Comparison of ENCODE assay signal across 2 cellular contexts in the genomic region with DNA sequence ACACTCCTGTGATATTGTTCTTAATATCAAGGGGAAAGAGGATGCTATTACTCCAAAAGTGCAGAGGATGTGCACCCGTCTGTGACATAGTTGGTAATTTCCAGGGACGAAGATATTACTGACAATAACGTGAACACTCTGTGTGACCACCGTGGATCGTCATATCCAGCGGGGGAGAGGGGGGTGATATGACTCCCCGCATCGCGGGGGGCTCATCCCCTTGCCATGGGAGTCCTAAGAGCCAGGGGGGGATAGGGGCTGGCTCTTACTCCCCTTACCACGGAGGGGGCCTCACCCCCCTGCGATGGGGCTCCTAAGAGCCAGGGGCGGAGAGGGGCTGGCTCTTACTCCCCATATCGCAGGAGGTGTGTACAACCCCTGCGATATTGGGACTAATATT. TPM values are rescaled to one million over a fixed set of nuclear protein-coding genes. Genes with fewer than 3 reads are reported as not detected.
"Had no signal": no experiment of that assay in that cellular context is flagged by ENCODE, and none has a peak within 500 bp of the region (broad histone marks: within the 10 kb centered on the region; RNA-seq: fewer than 3 reads in every experiment).

No MANE protein-coding gene starts in this region.

RNA-seq across cellular contexts. Expression of gene SYK, which starts 41.0 kb away (rescaled TPM):
- total RNA-seq: GM23248, HFFc6 had no signal
